ENCODE assay signal across 1 cellular context in the genomic region with DNA sequence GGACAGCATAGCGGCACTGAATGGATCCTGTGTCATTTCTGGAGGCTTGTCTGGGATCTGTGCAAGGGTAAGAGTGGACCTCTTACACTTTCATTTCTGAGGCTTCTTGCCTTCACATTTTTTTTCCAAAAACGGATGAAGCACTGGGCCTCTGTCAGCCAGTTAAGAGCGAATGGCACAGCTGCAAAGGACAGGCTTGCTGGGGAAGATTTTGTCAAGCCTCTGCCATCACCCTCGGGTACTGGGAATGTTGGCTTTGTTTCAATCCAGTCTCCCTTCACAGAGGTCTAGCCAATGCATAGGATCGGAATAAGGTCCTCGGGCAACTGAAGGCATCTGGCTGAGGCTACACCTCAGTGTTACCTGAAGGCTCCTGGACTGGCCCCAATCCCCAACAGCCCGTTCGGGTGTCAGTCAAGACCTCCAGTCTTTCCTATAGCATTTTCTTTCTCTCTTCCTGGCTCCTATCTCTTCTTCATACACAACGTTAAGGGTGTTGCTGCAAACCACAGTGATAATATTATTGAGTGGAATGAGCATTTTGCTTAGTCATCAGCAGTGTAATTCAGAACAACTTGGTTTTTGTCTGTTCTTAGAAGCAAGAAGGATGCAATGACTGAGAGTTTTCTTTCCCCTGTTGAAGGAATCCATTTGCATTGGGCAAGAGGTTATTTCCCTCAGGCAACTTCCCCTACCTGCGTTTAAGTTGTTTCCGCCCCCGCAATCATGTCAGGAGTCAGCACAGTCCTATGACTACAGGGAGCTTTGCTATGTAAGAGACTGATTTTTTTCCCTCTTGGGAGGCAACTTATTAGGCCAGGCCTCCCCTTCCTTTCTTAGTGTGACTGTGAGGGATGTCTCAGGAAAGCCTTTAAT.
TF ChIP-seq lines count a peak whose summit lies in the region.

No MANE protein-coding gene starts in this region.

TF ChIP-seq in WTC11, 78 proteins besides CTCF, POLR2A, EP300 and RAD21 (continued from another document):
- TF ChIP-seq, protein P1, sequence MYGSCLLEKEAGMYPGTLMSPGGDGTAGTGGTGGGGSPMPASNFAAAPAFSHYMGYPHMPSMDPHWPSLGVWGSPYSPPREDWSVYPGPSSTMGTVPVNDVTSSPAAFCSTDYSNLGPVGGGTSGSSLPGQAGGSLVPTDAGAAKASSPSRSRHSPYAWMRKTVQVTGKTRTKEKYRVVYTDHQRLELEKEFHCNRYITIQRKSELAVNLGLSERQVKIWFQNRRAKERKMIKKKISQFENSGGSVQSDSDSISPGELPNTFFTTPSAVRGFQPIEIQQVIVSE (CRISPR knock-in tag; IDR thresholded peaks at IDR 0.05; ENCODE audit: borderline replicate concordance) = no peak
- TF ChIP-seq RORB (CRISPR knock-in tag; IDR thresholded peaks at IDR 0.05) (no peak), MYBL2 (CRISPR knock-in tag; IDR thresholded peaks at IDR 0.05) (no peak), CBFB (CRISPR knock-in tag; IDR thresholded peaks at IDR 0.05; ENCODE audit: low read depth) (no peak), SP1 (CRISPR knock-in tag; conservative IDR thresholded peaks at IDR 0.05) (no peak), ZNF416 (CRISPR knock-in tag; IDR thresholded peaks at IDR 0.05) (no peak), NFATC4 (CRISPR knock-in tag; IDR thresholded peaks at IDR 0.05) (no peak), OVOL2 (CRISPR knock-in tag; IDR thresholded peaks at IDR 0.05; ENCODE audit: borderline replicate concordance) (no peak), HMGA2 (CRISPR knock-in tag; IDR thresholded peaks at IDR 0.05) (no peak), ZNF138 (CRISPR knock-in tag; conservative IDR thresholded peaks at IDR 0.05) (no peak)
- TF ChIP-seq, protein P2, sequence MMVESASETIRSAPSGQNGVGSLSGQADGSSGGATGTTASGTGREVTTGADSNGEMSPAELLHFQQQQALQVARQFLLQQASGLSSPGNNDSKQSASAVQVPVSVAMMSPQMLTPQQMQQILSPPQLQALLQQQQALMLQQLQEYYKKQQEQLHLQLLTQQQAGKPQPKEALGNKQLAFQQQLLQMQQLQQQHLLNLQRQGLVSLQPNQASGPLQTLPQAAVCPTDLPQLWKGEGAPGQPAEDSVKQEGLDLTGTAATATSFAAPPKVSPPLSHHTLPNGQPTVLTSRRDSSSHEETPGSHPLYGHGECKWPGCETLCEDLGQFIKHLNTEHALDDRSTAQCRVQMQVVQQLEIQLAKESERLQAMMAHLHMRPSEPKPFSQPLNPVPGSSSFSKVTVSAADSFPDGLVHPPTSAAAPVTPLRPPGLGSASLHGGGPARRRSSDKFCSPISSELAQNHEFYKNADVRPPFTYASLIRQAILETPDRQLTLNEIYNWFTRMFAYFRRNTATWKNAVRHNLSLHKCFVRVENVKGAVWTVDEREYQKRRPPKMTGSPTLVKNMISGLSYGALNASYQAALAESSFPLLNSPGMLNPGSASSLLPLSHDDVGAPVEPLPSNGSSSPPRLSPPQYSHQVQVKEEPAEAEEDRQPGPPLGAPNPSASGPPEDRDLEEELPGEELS (CRISPR knock-in tag; IDR thresholded peaks at IDR 0.05) = no peak
- TF ChIP-seq, protein P3, sequence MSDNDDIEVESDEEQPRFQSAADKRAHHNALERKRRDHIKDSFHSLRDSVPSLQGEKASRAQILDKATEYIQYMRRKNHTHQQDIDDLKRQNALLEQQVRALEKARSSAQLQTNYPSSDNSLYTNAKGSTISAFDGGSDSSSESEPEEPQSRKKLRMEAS (CRISPR knock-in tag; IDR thresholded peaks at IDR 0.05) = no peak
- TF ChIP-seq, protein P4, sequence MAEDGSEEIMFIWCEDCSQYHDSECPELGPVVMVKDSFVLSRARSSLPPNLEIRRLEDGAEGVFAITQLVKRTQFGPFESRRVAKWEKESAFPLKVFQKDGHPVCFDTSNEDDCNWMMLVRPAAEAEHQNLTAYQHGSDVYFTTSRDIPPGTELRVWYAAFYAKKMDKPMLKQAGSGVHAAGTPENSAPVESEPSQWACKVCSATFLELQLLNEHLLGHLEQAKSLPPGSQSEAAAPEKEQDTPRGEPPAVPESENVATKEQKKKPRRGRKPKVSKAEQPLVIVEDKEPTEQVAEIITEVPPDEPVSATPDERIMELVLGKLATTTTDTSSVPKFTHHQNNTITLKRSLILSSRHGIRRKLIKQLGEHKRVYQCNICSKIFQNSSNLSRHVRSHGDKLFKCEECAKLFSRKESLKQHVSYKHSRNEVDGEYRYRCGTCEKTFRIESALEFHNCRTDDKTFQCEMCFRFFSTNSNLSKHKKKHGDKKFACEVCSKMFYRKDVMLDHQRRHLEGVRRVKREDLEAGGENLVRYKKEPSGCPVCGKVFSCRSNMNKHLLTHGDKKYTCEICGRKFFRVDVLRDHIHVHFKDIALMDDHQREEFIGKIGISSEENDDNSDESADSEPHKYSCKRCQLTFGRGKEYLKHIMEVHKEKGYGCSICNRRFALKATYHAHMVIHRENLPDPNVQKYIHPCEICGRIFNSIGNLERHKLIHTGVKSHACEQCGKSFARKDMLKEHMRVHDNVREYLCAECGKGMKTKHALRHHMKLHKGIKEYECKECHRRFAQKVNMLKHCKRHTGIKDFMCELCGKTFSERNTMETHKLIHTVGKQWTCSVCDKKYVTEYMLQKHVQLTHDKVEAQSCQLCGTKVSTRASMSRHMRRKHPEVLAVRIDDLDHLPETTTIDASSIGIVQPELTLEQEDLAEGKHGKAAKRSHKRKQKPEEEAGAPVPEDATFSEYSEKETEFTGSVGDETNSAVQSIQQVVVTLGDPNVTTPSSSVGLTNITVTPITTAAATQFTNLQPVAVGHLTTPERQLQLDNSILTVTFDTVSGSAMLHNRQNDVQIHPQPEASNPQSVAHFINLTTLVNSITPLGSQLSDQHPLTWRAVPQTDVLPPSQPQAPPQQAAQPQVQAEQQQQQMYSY (CRISPR knock-in tag; IDR thresholded peaks at IDR 0.05) = no peak
- TF ChIP-seq, protein P5, sequence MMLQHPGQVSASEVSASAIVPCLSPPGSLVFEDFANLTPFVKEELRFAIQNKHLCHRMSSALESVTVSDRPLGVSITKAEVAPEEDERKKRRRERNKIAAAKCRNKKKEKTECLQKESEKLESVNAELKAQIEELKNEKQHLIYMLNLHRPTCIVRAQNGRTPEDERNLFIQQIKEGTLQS (CRISPR knock-in tag; conservative IDR thresholded peaks at IDR 0.05) = no peak
- TF ChIP-seq, protein P6, sequence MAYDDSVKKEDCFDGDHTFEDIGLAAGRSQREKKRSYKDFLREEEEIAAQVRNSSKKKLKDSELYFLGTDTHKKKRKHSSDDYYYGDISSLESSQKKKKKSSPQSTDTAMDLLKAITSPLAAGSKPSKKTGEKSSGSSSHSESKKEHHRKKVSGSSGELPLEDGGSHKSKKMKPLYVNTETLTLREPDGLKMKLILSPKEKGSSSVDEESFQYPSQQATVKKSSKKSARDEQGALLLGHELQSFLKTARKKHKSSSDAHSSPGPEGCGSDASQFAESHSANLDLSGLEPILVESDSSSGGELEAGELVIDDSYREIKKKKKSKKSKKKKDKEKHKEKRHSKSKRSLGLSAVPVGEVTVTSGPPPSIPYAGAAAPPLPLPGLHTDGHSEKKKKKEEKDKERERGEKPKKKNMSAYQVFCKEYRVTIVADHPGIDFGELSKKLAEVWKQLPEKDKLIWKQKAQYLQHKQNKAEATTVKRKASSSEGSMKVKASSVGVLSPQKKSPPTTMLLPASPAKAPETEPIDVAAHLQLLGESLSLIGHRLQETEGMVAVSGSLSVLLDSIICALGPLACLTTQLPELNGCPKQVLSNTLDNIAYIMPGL (CRISPR knock-in tag; IDR thresholded peaks at IDR 0.05) = no peak
- TF ChIP-seq, protein P7, sequence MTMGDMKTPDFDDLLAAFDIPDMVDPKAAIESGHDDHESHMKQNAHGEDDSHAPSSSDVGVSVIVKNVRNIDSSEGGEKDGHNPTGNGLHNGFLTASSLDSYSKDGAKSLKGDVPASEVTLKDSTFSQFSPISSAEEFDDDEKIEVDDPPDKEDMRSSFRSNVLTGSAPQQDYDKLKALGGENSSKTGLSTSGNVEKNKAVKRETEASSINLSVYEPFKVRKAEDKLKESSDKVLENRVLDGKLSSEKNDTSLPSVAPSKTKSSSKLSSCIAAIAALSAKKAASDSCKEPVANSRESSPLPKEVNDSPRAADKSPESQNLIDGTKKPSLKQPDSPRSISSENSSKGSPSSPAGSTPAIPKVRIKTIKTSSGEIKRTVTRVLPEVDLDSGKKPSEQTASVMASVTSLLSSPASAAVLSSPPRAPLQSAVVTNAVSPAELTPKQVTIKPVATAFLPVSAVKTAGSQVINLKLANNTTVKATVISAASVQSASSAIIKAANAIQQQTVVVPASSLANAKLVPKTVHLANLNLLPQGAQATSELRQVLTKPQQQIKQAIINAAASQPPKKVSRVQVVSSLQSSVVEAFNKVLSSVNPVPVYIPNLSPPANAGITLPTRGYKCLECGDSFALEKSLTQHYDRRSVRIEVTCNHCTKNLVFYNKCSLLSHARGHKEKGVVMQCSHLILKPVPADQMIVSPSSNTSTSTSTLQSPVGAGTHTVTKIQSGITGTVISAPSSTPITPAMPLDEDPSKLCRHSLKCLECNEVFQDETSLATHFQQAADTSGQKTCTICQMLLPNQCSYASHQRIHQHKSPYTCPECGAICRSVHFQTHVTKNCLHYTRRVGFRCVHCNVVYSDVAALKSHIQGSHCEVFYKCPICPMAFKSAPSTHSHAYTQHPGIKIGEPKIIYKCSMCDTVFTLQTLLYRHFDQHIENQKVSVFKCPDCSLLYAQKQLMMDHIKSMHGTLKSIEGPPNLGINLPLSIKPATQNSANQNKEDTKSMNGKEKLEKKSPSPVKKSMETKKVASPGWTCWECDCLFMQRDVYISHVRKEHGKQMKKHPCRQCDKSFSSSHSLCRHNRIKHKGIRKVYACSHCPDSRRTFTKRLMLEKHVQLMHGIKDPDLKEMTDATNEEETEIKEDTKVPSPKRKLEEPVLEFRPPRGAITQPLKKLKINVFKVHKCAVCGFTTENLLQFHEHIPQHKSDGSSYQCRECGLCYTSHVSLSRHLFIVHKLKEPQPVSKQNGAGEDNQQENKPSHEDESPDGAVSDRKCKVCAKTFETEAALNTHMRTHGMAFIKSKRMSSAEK (CRISPR knock-in tag; IDR thresholded peaks at IDR 0.05; ENCODE audit: borderline replicate concordance) = no peak
TF ChIP-seq in WTC11: peak in this region for 0.
